Comparison of ENCODE assay signal across 15 cellular contexts in the genomic region with DNA sequence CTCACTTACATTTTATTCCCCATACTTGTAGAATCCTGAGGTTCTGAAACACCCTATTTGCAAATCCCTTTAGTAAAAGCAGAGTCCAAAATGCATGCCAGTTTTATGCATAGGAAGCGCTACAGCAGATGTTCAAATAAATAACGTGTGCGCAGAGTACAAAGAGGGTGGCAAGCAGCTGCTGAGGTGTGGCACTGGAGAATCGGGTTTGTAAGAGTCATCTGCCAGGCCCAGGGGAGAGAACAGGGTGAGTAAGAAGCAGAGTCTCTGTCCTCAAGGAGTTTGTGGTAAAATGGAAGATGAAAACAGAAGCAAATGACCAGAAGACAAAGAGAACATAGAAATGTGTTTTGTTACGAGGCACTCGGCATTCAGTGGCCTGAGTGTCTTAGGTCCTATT.
"Had no signal": no experiment of that assay in that cellular context is flagged by ENCODE, and none has a peak within 500 bp of the region (broad histone marks: within the 10 kb centered on the region; RNA-seq: fewer than 3 reads in every experiment).

No MANE protein-coding gene starts in this region.

- ATAC-seq: lower lobe of right lung; naive thymus-derived CD4-positive, alpha-beta T cell; stimulated activated naive CD8-positive, alpha-beta T cell treated with anti-CD3 and anti-CD28 coated beads, Interleukin-15, amount 100 ng/mL, for 72 hours had no signal

- DNase-seq: activated CD4-positive, alpha-beta T cell treated with anti-CD3 and anti-CD28 coated beads, Interleukin-2, amount 50 U/mL, for 4 hours; activated effector memory CD4-positive, alpha-beta T cell treated with Interleukin-2 at 50 U/mL for 16 hours; activated T-cell treated with anti-CD3 and anti-CD28 coated beads, Interleukin-2, amount 50 U/mL, for 1 hour; amniotic stem cell; cerebellar nuclear complex; dermis blood vessel endothelial cell; erythroblast; hypothalamus; lower lobe of right lung; midbrain; naive thymus-derived CD4-positive, alpha-beta T cell; posterior cingulate gyrus; stimulated activated CD4-positive, alpha-beta T cell treated with anti-CD3 and anti-CD28 coated beads, Interleukin-4, amount 100 ng/mL, for 4 hours; stimulated activated naive CD8-positive, alpha-beta T cell treated with anti-CD3 and anti-CD28 coated beads, Interleukin-15, amount 100 ng/mL, for 72 hours; testis had no signal
